ENCODE assay signal across 16 cellular contexts in genomic region chrY:2896050-2896449, GRCh38. TPM values are rescaled to one million over a fixed set of nuclear protein-coding genes. Genes with fewer than 3 reads are reported as not detected.
"Had no signal": no experiment of that assay in that cellular context is flagged by ENCODE, and none has a peak within 500 bp of the region (broad histone marks: within the 10 kb centered on the region; RNA-seq: fewer than 3 reads in every experiment).

No MANE protein-coding gene starts in this region.

- H3K4me3 ChIP-seq: body of pancreas, gastroesophageal sphincter, suprapubic skin, upper lobe of right lung had no signal

- H3K27me3 ChIP-seq: body of pancreas, gastroesophageal sphincter, suprapubic skin, upper lobe of right lung had no signal

- DNase-seq: activated CD4-positive, alpha-beta T cell treated with anti-CD3 and anti-CD28 coated beads, Interleukin-2, amount 50 U/mL, for 4 hours; activated naive CD4-positive, alpha-beta T cell treated with anti-CD3 and anti-CD28 coated beads, Interleukin-2, amount 50 U/mL, for 16 hours; activated T-cell treated with anti-CD3 and anti-CD28 coated beads, Interleukin-2, amount 50 U/mL, for 1 hour; body of pancreas; effector memory CD4-positive, alpha-beta T cell; hippocampal formation; stimulated activated CD4-positive, alpha-beta T cell treated with anti-CD3 and anti-CD28 coated beads, Interleukin-12 subunit alpha, Interleukin-12 subunit beta, amount 100 ng/mL, for 4 hours; stimulated activated CD4-positive, alpha-beta T cell treated with anti-CD3 and anti-CD28 coated beads, Interleukin-2, amount 100 ng/mL, for 48 hours; stimulated activated naive CD4-positive, alpha-beta T cell treated with Interleukin-2 at 50 U/mL for 16 hours; upper lobe of right lung had no signal

- H3K4me1 Mint-ChIP-seq: central memory CD8-positive, alpha-beta T cell; mesothelial cell of epicardium; neural crest cell had no signal

- ATAC-seq: body of pancreas, gastroesophageal sphincter, upper lobe of right lung had no signal

- H3K27ac ChIP-seq: body of pancreas, gastroesophageal sphincter, suprapubic skin, upper lobe of right lung had no signal

- H3K4me3 Mint-ChIP-seq: central memory CD8-positive, alpha-beta T cell; mesothelial cell of epicardium; neural crest cell had no signal

- H3K27ac Mint-ChIP-seq: mesothelial cell of epicardium had no signal

- H3K36me3 Mint-ChIP-seq: mesothelial cell of epicardium had no signal

- H3K4me1 ChIP-seq: body of pancreas, gastroesophageal sphincter, suprapubic skin, upper lobe of right lung had no signal

- H3K36me3 ChIP-seq: gastroesophageal sphincter, suprapubic skin, upper lobe of right lung had no signal

- H3K9me3 Mint-ChIP-seq: central memory CD8-positive, alpha-beta T cell; mesothelial cell of epicardium; neural crest cell had no signal

RNA-seq across cellular contexts. Expression of gene ZFY, which starts 39.1 kb away (rescaled TPM):
- total RNA-seq: body of pancreas, mesothelial cell of epicardium, neural crest cell, osteocyte had no signal

RNA-seq across cellular contexts. Expression of gene RPS4Y1, which starts 54.6 kb away (rescaled TPM):
- total RNA-seq: body of pancreas, mesothelial cell of epicardium, neural crest cell, osteocyte had no signal
